Comparison of ENCODE assay signal across 1 cellular context in genomic region chr19:33383722-33384292, GRCh38.
TF ChIP-seq lines count a peak whose summit lies in the region.

No MANE protein-coding gene starts in this region.

TF ChIP-seq in HepG2, 621 proteins besides CTCF, POLR2A, EP300 and RAD21 (continued from another document and continues in another):
- TF ChIP-seq, protein P1, sequence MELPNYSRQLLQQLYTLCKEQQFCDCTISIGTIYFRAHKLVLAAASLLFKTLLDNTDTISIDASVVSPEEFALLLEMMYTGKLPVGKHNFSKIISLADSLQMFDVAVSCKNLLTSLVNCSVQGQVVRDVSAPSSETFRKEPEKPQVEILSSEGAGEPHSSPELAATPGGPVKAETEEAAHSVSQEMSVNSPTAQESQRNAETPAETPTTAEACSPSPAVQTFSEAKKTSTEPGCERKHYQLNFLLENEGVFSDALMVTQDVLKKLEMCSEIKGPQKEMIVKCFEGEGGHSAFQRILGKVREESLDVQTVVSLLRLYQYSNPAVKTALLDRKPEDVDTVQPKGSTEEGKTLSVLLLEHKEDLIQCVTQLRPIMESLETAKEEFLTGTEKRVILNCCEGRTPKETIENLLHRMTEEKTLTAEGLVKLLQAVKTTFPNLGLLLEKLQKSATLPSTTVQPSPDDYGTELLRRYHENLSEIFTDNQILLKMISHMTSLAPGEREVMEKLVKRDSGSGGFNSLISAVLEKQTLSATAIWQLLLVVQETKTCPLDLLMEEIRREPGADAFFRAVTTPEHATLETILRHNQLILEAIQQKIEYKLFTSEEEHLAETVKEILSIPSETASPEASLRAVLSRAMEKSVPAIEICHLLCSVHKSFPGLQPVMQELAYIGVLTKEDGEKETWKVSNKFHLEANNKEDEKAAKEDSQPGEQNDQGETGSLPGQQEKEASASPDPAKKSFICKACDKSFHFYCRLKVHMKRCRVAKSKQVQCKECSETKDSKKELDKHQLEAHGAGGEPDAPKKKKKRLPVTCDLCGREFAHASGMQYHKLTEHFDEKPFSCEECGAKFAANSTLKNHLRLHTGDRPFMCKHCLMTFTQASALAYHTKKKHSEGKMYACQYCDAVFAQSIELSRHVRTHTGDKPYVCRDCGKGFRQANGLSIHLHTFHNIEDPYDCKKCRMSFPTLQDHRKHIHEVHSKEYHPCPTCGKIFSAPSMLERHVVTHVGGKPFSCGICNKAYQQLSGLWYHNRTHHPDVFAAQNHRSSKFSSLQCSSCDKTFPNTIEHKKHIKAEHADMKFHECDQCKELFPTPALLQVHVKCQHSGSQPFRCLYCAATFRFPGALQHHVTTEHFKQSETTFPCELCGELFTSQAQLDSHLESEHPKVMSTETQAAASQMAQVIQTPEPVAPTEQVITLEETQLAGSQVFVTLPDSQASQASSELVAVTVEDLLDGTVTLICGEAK (IDR thresholded peaks at IDR 0.05), result no peak
- TF ChIP-seq, protein P1 (CRISPR knock-in tag; IDR thresholded peaks at IDR 0.05), result no peak
- TF ChIP-seq ZNF468 (CRISPR knock-in tag; IDR thresholded peaks at IDR 0.05), result no peak
- no peak for TF ChIP-seq ZNF883 (CRISPR knock-in tag; IDR thresholded peaks at IDR 0.05; ENCODE audit: not compliant biosample characterization)
- TF ChIP-seq ZBTB39 (CRISPR knock-in tag; IDR thresholded peaks at IDR 0.05), result no peak
- TF ChIP-seq LCORL (IDR thresholded peaks at IDR 0.05), result no peak
- TF ChIP-seq LCORL (CRISPR knock-in tag; IDR thresholded peaks at IDR 0.05), result no peak
- no peak for TF ChIP-seq HINFP (CRISPR knock-in tag; IDR thresholded peaks at IDR 0.05; ENCODE audit: low read depth)
- TF ChIP-seq USF2 (IDR thresholded peaks at IDR 0.05; ENCODE audit: low read depth, low read length), result no peak
- TF ChIP-seq USF2 (CRISPR knock-in tag; IDR thresholded peaks at IDR 0.05; ENCODE audit: borderline replicate concordance), result no peak
- no peak for TF ChIP-seq CREB3 (CRISPR knock-in tag; IDR thresholded peaks at IDR 0.05)
- TF ChIP-seq, protein P2, sequence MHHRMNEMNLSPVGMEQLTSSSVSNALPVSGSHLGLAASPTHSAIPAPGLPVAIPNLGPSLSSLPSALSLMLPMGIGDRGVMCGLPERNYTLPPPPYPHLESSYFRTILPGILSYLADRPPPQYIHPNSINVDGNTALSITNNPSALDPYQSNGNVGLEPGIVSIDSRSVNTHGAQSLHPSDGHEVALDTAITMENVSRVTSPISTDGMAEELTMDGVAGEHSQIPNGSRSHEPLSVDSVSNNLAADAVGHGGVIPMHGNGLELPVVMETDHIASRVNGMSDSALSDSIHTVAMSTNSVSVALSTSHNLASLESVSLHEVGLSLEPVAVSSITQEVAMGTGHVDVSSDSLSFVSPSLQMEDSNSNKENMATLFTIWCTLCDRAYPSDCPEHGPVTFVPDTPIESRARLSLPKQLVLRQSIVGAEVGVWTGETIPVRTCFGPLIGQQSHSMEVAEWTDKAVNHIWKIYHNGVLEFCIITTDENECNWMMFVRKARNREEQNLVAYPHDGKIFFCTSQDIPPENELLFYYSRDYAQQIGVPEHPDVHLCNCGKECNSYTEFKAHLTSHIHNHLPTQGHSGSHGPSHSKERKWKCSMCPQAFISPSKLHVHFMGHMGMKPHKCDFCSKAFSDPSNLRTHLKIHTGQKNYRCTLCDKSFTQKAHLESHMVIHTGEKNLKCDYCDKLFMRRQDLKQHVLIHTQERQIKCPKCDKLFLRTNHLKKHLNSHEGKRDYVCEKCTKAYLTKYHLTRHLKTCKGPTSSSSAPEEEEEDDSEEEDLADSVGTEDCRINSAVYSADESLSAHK (CRISPR knock-in tag; IDR thresholded peaks at IDR 0.05; ENCODE audit: borderline replicate concordance), result no peak
- TF ChIP-seq SAP130 (CRISPR knock-in tag; IDR thresholded peaks at IDR 0.05; ENCODE audit: low read depth), result no peak
- no peak for TF ChIP-seq ETV6 (CRISPR knock-in tag; conservative IDR thresholded peaks at IDR 0.05)
- TF ChIP-seq AGO2 (optimal IDR thresholded peaks at IDR 0.05; ENCODE audit: low read depth, low read length), result peak; percentile 24
- TF ChIP-seq, protein P3, sequence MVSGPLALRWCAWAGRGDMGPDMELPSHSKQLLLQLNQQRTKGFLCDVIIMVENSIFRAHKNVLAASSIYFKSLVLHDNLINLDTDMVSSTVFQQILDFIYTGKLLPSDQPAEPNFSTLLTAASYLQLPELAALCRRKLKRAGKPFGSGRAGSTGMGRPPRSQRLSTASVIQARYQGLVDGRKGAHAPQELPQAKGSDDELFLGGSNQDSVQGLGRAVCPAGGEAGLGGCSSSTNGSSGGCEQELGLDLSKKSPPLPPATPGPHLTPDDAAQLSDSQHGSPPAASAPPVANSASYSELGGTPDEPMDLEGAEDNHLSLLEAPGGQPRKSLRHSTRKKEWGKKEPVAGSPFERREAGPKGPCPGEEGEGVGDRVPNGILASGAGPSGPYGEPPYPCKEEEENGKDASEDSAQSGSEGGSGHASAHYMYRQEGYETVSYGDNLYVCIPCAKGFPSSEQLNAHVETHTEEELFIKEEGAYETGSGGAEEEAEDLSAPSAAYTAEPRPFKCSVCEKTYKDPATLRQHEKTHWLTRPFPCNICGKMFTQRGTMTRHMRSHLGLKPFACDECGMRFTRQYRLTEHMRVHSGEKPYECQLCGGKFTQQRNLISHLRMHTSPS (CRISPR knock-in tag; IDR thresholded peaks at IDR 0.05; ENCODE audit: low read depth), result no peak
- TF ChIP-seq, protein P4, sequence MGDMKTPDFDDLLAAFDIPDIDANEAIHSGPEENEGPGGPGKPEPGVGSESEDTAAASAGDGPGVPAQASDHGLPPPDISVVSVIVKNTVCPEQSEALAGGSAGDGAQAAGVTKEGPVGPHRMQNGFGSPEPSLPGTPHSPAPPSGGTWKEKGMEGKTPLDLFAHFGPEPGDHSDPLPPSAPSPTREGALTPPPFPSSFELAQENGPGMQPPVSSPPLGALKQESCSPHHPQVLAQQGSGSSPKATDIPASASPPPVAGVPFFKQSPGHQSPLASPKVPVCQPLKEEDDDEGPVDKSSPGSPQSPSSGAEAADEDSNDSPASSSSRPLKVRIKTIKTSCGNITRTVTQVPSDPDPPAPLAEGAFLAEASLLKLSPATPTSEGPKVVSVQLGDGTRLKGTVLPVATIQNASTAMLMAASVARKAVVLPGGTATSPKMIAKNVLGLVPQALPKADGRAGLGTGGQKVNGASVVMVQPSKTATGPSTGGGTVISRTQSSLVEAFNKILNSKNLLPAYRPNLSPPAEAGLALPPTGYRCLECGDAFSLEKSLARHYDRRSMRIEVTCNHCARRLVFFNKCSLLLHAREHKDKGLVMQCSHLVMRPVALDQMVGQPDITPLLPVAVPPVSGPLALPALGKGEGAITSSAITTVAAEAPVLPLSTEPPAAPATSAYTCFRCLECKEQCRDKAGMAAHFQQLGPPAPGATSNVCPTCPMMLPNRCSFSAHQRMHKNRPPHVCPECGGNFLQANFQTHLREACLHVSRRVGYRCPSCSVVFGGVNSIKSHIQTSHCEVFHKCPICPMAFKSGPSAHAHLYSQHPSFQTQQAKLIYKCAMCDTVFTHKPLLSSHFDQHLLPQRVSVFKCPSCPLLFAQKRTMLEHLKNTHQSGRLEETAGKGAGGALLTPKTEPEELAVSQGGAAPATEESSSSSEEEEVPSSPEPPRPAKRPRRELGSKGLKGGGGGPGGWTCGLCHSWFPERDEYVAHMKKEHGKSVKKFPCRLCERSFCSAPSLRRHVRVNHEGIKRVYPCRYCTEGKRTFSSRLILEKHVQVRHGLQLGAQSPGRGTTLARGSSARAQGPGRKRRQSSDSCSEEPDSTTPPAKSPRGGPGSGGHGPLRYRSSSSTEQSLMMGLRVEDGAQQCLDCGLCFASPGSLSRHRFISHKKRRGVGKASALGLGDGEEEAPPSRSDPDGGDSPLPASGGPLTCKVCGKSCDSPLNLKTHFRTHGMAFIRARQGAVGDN (CRISPR knock-in tag; IDR thresholded peaks at IDR 0.05), result 0 out of 2 replicates have a peak, but pooled peaks have one; percentile 24
- no peak for TF ChIP-seq ZNF230 (CRISPR knock-in tag; IDR thresholded peaks at IDR 0.05)
- TF ChIP-seq NR2F6 (IDR thresholded peaks at IDR 0.05), result no peak
- TF ChIP-seq NR2F6 (CRISPR knock-in tag; IDR thresholded peaks at IDR 0.05), result no peak
- TF ChIP-seq ZNF879 (CRISPR knock-in tag; IDR thresholded peaks at IDR 0.05), result no peak
- TF ChIP-seq ZMYM4 (CRISPR knock-in tag; IDR thresholded peaks at IDR 0.05), result no peak
- no peak for TF ChIP-seq SIN3B (IDR thresholded peaks at IDR 0.05; ENCODE audit: low read length)
- no peak for TF ChIP-seq ZNF136 (CRISPR knock-in tag; IDR thresholded peaks at IDR 0.05; ENCODE audit: low read depth)
- TF ChIP-seq SMAD9 (CRISPR knock-in tag; IDR thresholded peaks at IDR 0.05), result no peak
- no peak for TF ChIP-seq XRCC5 (optimal IDR thresholded peaks at IDR 0.05; ENCODE audit: low read length)
